In the genomic region with DNA sequence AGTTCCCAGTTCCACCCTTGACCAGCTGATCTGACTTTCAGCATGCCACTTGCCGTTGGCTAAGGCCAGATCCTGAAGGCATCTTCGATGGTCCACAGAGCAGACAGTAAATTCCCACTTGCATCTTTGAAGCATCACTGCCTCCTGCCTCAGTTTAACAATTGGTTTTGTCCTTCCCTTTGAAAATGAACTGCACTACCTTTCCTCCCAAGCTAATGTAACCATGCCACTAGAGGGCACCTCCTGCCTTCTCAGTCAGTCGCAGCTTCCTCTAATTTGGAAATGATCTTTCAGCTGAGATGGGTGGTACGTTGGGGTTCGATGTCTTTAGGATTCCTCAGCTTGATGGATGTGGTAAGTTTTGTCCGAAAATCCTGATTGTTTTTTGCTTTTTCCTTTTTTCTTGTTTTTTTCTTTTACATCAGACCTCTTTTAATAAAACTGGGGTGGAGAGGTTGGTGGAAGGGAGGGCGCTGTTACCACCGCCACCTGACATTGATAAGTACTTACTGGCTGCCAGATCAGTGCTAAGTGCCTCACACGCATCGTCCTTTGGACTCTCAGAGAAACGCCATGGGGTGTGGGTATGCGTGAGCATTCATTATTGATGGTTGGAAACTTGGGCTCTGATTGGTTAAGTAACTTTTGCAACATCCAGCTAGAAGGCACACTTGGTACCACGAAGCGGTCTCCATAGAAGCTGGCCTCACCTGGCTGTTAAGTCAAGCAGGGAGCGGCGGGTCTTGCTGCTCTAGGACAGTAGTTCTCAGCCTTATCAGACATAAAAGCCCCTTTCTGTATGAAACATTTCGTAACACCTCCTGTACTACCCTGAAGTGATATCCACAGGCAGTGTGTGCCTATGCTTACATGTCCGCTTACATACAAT, we compare ENCODE assay signal across 7 cellular contexts. TPM values are rescaled to one million over a fixed set of nuclear protein-coding genes. Genes with fewer than 3 reads are reported as not detected.
DNase-seq lines count a peak whose midpoint lies in the region; ATAC-seq, FAIRE-seq and TF ChIP-seq lines count a peak whose summit lies in the region.

No MANE protein-coding gene starts in this region.

- DNase-seq in GM12892 (ENCODE audit: insufficient read length): no peak
- DNase-seq in NCI-H1105 treated with DMSO at 0.1 percent for 48 hours (lab: John Stamatoyannopoulos, UW): peak; percentile 56
- peak; percentile 18 to 36 (median 32) for DNase-seq in T-helper 17 cell
- DNase-seq in astrocyte of the spinal cord (ENCODE audit: low read depth, low spot score): peak; percentile 68
- DNase-seq in iPS DF 4.7 (ENCODE audit: extremely low read depth, low spot score): peak; percentile 66
- DNase-seq in skeletal muscle cell (ENCODE audit: low read depth): no peak

- peak overlapping the region; percentile 94 for H3K4me3 Mint-ChIP-seq in T-helper 17 cell

- in situ Hi-C loops in astrocyte of the spinal cord (cut with HindIII; ENCODE audit: low sequenced_read_pairs): no loop called here

- H3K27me3 Mint-ChIP-seq in T-helper 17 cell: peaks cover 26% of the 10 kb centered on the region

- H3K4me1 Mint-ChIP-seq in T-helper 17 cell: peaks cover 18% of the 10 kb centered on the region

- no peak; the same call in 1 of the 2 replicates for TF ChIP-seq POLR2A in GM12892 (IDR thresholded peaks at IDR 0.05; ENCODE audit: low read depth, low read length)

- ATAC-seq in HG02759 (IDR thresholded peaks at IDR 0.05; ENCODE audit: unreplicated experiment) (peak; percentile 25), T-helper 17 cell (peak; percentile 75)

- peak overlapping the region; percentile 89 for H3K27ac Mint-ChIP-seq in T-helper 17 cell

- no peaks in the 10 kb centered on the region for H3K9me3 ChIP-seq in T-helper 17 cell (ENCODE audit: control insufficient read depth, low read length, poor library complexity, severe bottlenecking)

- H3K4me3 ChIP-seq in astrocyte of the spinal cord (ENCODE audit: low read depth, low read length): peak overlapping the region; percentile 43
- peak overlapping the region; percentile 39 for H3K4me3 ChIP-seq in skeletal muscle cell (ENCODE audit: low read depth, low read length)

- peak; percentile 99 for FAIRE-seq in GM12892 (lab: Jason Lieb, UNC)

- TF ChIP-seq CTCF in astrocyte of the spinal cord (IDR thresholded peaks at IDR 0.05; ENCODE audit: low read depth, low read length): peak; percentile 89

- peaks cover 10% of the 10 kb centered on the region for H3K36me3 Mint-ChIP-seq in T-helper 17 cell (ENCODE audit: low read depth)

RNA-seq across cellular contexts. Expression of a gene that starts 16.9 kb away (rescaled TPM):
- polyA plus RNA-seq in GM12892 (2012; ENCODE audit: missing spikeins): 184 TPM
- 10 to 100 TPM; 13.9 to 16.0 TPM for total RNA-seq in T-helper 17 cell

RNA-seq across cellular contexts. Expression of a gene that starts 19.7 kb away (rescaled TPM):
- 53.8 TPM for polyA plus RNA-seq in GM12892 (2012; ENCODE audit: missing spikeins)
- 10 to 100 TPM; 79.2 to 93.4 TPM for total RNA-seq in T-helper 17 cell

RNA-seq across cellular contexts. Expression of a gene that starts 38.7 kb away (rescaled TPM):
- polyA plus RNA-seq in GM12892 (2012; ENCODE audit: missing spikeins): 3.2 TPM
- total RNA-seq in T-helper 17 cell: not detected

Comparison
In these comparisons a context has a peak if more than half of its experiments do, and no peak if none do; other contexts are left out.
1. DNase-seq: peak in NCI-H1105 treated with DMSO at 0.1 percent for 48 hours (single experiment), T-helper 17 cell (3 of 3), astrocyte of the spinal cord (single experiment) and iPS DF 4.7 (single experiment); none in GM12892 (single experiment) and skeletal muscle cell (single experiment).